ENCODE assay signal across 25 cellular contexts in genomic region chr6:113529191-113529590, GRCh38.
DNase-seq lines count a peak whose midpoint lies in the region; ATAC-seq, FAIRE-seq and TF ChIP-seq lines count a peak whose summit lies in the region.
"Had no signal": no experiment of that assay in that cellular context is flagged by ENCODE, and none has a peak within 500 bp of the region (broad histone marks: within the 10 kb centered on the region; RNA-seq: fewer than 3 reads in every experiment).

No MANE protein-coding gene starts in this region.

- no peaks in the 10 kb centered on the region for H3K9me3 Mint-ChIP-seq in astrocyte (ENCODE audit: unreplicated experiment)
- H3K9me3 Mint-ChIP-seq: activated CD4-positive, alpha-beta T cell treated with anti-CD3 and anti-CD28 coated beads, Interleukin-2, amount 10 ng/mL, durations not matched to agents 7 days and 5 days; activated T-helper 2 cell treated with anti-CD3 and anti-CD28 coated beads, Interferon-gamma antibody, Interleukin-2, Interleukin-4, amounts not matched to agents 10 μg/mL and 5 μg/mL and 100 μg/mL, durations not matched to agents 14 hours and 24 hours and 36 hours had no signal

- H3K27me3 ChIP-seq in astrocyte (ENCODE audit: insufficient read depth, low read length) (no peaks in the 10 kb centered on the region), A673 (replicated peaks; ENCODE audit: insufficient read depth, low read depth, low read length, poor library complexity) (no peaks in the 10 kb centered on the region)
- H3K27me3 ChIP-seq: BE2C, SJCRH30 had no signal

- no peaks in the 10 kb centered on the region for H3K36me3 Mint-ChIP-seq in astrocyte (ENCODE audit: low read depth, unreplicated experiment)

- CTCF ChIA-PET in A673 (lab: Charles Lee): no interaction called here

- no peak overlapping the region for H3K4me3 Mint-ChIP-seq in astrocyte (ENCODE audit: unreplicated experiment)
- H3K4me3 Mint-ChIP-seq: activated CD4-positive, alpha-beta T cell treated with anti-CD3 and anti-CD28 coated beads, Interleukin-2, amount 10 ng/mL, durations not matched to agents 7 days and 5 days; stimulated activated naive CD8-positive, alpha-beta T cell treated with anti-CD3 and anti-CD28 coated beads, Interleukin-15, amount 100 ng/mL, for 72 hours; T-helper 17 cell had no signal

- no peak overlapping the region for H3K4me2 ChIP-seq in astrocyte (ENCODE audit: low read length)

- H3K9ac ChIP-seq in astrocyte (ENCODE audit: low read length): no peak overlapping the region

- no peaks in the 10 kb centered on the region for H3K36me3 ChIP-seq in astrocyte (ENCODE audit: insufficient read depth, low read length)
- H3K36me3 ChIP-seq in A673 (ENCODE audit: insufficient read depth, low read length, poor library complexity, severe bottlenecking): no peaks in the 10 kb centered on the region
- H3K36me3 ChIP-seq: BE2C, HAP-1, SJCRH30 had no signal

- peak; percentile 59 for FAIRE-seq in astrocyte (lab: Jason Lieb, UNC)
- FAIRE-seq: HepG2 had no signal

- H3K27me3 Mint-ChIP-seq in astrocyte (ENCODE audit: low read depth, unreplicated experiment): no peaks in the 10 kb centered on the region
- H3K27me3 Mint-ChIP-seq: activated CD4-positive, alpha-beta T cell treated with anti-CD3 and anti-CD28 coated beads, Interleukin-2, amount 10 ng/mL, durations not matched to agents 7 days and 5 days; stimulated activated naive CD8-positive, alpha-beta T cell treated with anti-CD3 and anti-CD28 coated beads, Interleukin-15, amount 100 ng/mL, for 72 hours; T-helper 17 cell had no signal

- H3K27ac Mint-ChIP-seq in astrocyte (ENCODE audit: unreplicated experiment): no peak overlapping the region
- H3K27ac Mint-ChIP-seq: activated CD4-positive, alpha-beta T cell treated with anti-CD3 and anti-CD28 coated beads, Interleukin-2, amount 10 ng/mL, durations not matched to agents 7 days and 5 days; activated T-helper 2 cell treated with anti-CD3 and anti-CD28 coated beads, Interferon-gamma antibody, Interleukin-2, Interleukin-4, amounts not matched to agents 10 μg/mL and 5 μg/mL and 100 μg/mL, durations not matched to agents 14 hours and 24 hours and 36 hours; stimulated activated naive CD8-positive, alpha-beta T cell treated with anti-CD3 and anti-CD28 coated beads, Interleukin-15, amount 100 ng/mL, for 72 hours; T-helper 17 cell had no signal

- BruUV-seq in A673 (replicated peaks; lab: Mats Ljungman, UMichigan): no TSS peak

- ATAC-seq in GM19455 (IDR thresholded peaks at IDR 0.05; ENCODE audit: unreplicated experiment): no peak
- ATAC-seq: esophagus mucosa; HepG2; stimulated activated naive CD8-positive, alpha-beta T cell treated with anti-CD3 and anti-CD28 coated beads, Interleukin-15, amount 100 ng/mL, for 72 hours; T-helper 17 cell had no signal

- no peaks in the 10 kb centered on the region for H4K20me1 ChIP-seq in astrocyte (ENCODE audit: insufficient read depth, low read length)

- no peaks in the 10 kb centered on the region for H3K9me3 ChIP-seq in astrocyte (ENCODE audit: insufficient read depth, low read depth, low read length)
- H3K9me3 ChIP-seq in A673 (ENCODE audit: low read depth, low read length, poor library complexity, severe bottlenecking): no peaks in the 10 kb centered on the region
- H3K9me3 ChIP-seq: BE2C, HAP-1, SJCRH30 had no signal

- H3K4me1 Mint-ChIP-seq in astrocyte (ENCODE audit: low read depth, unreplicated experiment): peaks cover 7% of the 10 kb centered on the region
- H3K4me1 Mint-ChIP-seq: activated CD4-positive, alpha-beta T cell treated with anti-CD3 and anti-CD28 coated beads, Interleukin-2, amount 10 ng/mL, durations not matched to agents 7 days and 5 days; stimulated activated naive CD8-positive, alpha-beta T cell treated with anti-CD3 and anti-CD28 coated beads, Interleukin-15, amount 100 ng/mL, for 72 hours; T-helper 17 cell had no signal

- DNase-seq in DMS 273 (lab: John Stamatoyannopoulos, UW; ENCODE audit: unreplicated experiment) (peak; percentile 3), DMS 273 treated with DMSO at 0.1 percent for 48 hours (lab: John Stamatoyannopoulos, UW) (no peak), astrocyte (ENCODE audit: low read depth) (peak; percentile 53), fibroblast of pulmonary artery (ENCODE audit: low read depth) (peak; percentile 22), A673 (ENCODE audit: low spot score) (no peak)
- no peak for DNase-seq in activated CD8-positive, alpha-beta memory T cell treated with anti-CD3 and anti-CD28 coated beads, Interleukin-2, amount 50 U/mL, for 48 hours
- DNase-seq in stimulated activated CD4-positive, alpha-beta T cell treated with anti-CD3 and anti-CD28 coated beads, Interleukin-2, amount 100 ng/mL, for 24 hours: no peak
- DNase-seq: activated CD4-positive, alpha-beta T cell treated with anti-CD3 and anti-CD28 coated beads, Interleukin-2, amount 10 ng/mL, durations not matched to agents 7 days and 5 days; BE2C; caudate nucleus; glutamatergic neuron; NCI-H1436 treated with DMSO at 0.1 percent for 48 hours; NCI-H526; stimulated activated CD4-positive, alpha-beta T cell treated with anti-CD3 and anti-CD28 coated beads, Interleukin-4, amount 100 ng/mL, for 4 hours; stimulated activated naive CD8-positive, alpha-beta T cell treated with anti-CD3 and anti-CD28 coated beads, Interleukin-15, amount 100 ng/mL, for 72 hours; T-helper 17 cell; trophoblast cell had no signal

- TF ChIP-seq CTCF in astrocyte (IDR thresholded peaks at IDR 0.05; ENCODE audit: insufficient read depth, low read depth, low read length) (no peak), fibroblast of pulmonary artery (IDR thresholded peaks at IDR 0.05; ENCODE audit: low read length, missing control alignments) (no peak), A673 (conservative IDR thresholded peaks at IDR 0.05; ENCODE audit: low read depth, low read length) (no peak)

- H3K4me1 ChIP-seq in astrocyte (ENCODE audit: insufficient read depth, low read length) (no peaks in the 10 kb centered on the region), A673 (ENCODE audit: insufficient read depth, low read length, poor library complexity, severe bottlenecking) (no peaks in the 10 kb centered on the region)
- H3K4me1 ChIP-seq: BE2C, HAP-1, SJCRH30 had no signal

- H3K4me3 ChIP-seq in astrocyte (ENCODE audit: insufficient read depth, low read depth, low read length) (no peak overlapping the region), fibroblast of pulmonary artery (replicated peaks; ENCODE audit: low read depth, low read length) (no peak overlapping the region), A673 (ENCODE audit: low read depth, low read length, poor library complexity, severe bottlenecking) (no peak overlapping the region)
- H3K4me3 ChIP-seq: HAP-1, SJCRH30 had no signal

- H2AFZ ChIP-seq in astrocyte (ENCODE audit: low read depth, low read length): no peak overlapping the region

- no peaks in the 10 kb centered on the region for H3K79me2 ChIP-seq in astrocyte (ENCODE audit: insufficient read depth, low read length)

- POLR2A ChIA-PET in A673 (lab: Charles Lee; ENCODE audit: low non-redundant PET): no interaction called here

- intact Hi-C loops in A673 (cut with micrococcal nuclease; ENCODE audit: unreplicated experiment): no loop called here

- H3K27ac ChIP-seq in astrocyte (ENCODE audit: low read depth, low read length): no peak overlapping the region
- no peak overlapping the region for H3K27ac ChIP-seq in A673 (ENCODE audit: low read depth, low read length, poor library complexity, severe bottlenecking)
- H3K27ac ChIP-seq: 22Rv1, SJCRH30, VCaP had no signal

Comparison
In these comparisons a context has a peak if more than half of its experiments do, and no peak if none do; other contexts are left out.
1. DNase-seq: peak in DMS 273 (single experiment), astrocyte (single experiment) and fibroblast of pulmonary artery (single experiment); none in DMS 273 treated with DMSO at 0.1 percent for 48 hours (single experiment), activated CD8-positive, alpha-beta memory T cell treated with anti-CD3 and anti-CD28 coated beads, Interleukin-2, amount 50 U/mL, for 48 hours (single experiment), stimulated activated CD4-positive, alpha-beta T cell treated with anti-CD3 and anti-CD28 coated beads, Interleukin-2, amount 100 ng/mL, for 24 hours (0 of 2) and A673 (single experiment).